ENCODE assay signal across 8 cellular contexts in the genomic region with DNA sequence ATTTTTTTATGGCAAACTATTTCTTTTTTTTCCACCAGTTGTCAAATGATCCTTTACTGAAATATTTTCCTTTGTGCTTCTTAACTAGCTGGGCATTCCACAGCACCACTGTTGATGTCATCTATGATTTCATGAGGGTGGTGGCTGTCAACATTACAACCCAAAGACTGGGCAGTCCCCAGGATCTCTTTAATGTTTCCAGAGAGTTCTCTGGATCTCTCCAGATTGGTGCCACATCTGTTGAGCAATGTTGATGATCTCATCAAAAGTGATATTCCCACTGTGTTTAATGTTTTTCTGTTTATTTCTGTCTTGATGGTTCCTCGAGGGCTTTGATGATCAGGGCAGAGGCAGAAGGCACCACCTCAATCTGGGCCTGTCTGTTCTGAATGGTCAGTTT. TPM values are rescaled to one million over a fixed set of nuclear protein-coding genes. Genes with fewer than 3 reads are reported as not detected.
DNase-seq lines count a peak whose midpoint lies in the region; ATAC-seq and TF ChIP-seq lines count a peak whose summit lies in the region.
"Not testable (repeated sequence)": the region's sequence is repeated elsewhere in the genome, so short reads cannot be mapped to it uniquely, and the experiment has no call there.

No MANE protein-coding gene starts in this region.

- not testable (repeated sequence) for H3K4me3 Mint-ChIP-seq in activated naive CD4-positive, alpha-beta T cell treated with anti-CD3 and anti-CD28 coated beads, Interleukin-2, amount 50 U/mL, for 24 hours

- not testable (repeated sequence) for H2BK120ac ChIP-seq in IMR-90 (ENCODE audit: low read depth, low read length)

- peaks cover 14% of the 10 kb centered on the region for H3K36me3 Mint-ChIP-seq in activated naive CD4-positive, alpha-beta T cell treated with anti-CD3 and anti-CD28 coated beads, Interleukin-2, amount 50 U/mL, for 24 hours

- not testable (repeated sequence) for H2AK5ac ChIP-seq in IMR-90 (ENCODE audit: low read depth, low read length)

- H3K56ac ChIP-seq in IMR-90 (ENCODE audit: extremely low read depth, insufficient read depth, low read length) = not testable (repeated sequence)

- H3K27ac Mint-ChIP-seq in activated naive CD4-positive, alpha-beta T cell treated with anti-CD3 and anti-CD28 coated beads, Interleukin-2, amount 50 U/mL, for 24 hours = peak overlapping the region; percentile 87

- not testable (repeated sequence) for H3K4me3 ChIP-seq in IMR-90 (ENCODE audit: insufficient read depth, low read depth, low read length); cardiac fibroblast (replicated peaks in 1 of 2; ENCODE audit: low read depth in 2 of 2, low read length in 2 of 2); epithelial cell of esophagus (ENCODE audit: low read length); fibroblast of pulmonary artery (replicated peaks; ENCODE audit: low read depth, low read length)

- ATAC-seq in IMR-90 (ENCODE audit: low read depth) = not testable (repeated sequence)

- H3K14ac ChIP-seq in IMR-90 (replicated peaks; ENCODE audit: low read depth, low read length) = not testable (repeated sequence)

- H3K23ac ChIP-seq in IMR-90 (ENCODE audit: low read depth, low read length) = not testable (repeated sequence)

- H3K4me2 ChIP-seq in IMR-90 (ENCODE audit: low read depth, low read length) = not testable (repeated sequence)

- not testable (repeated sequence) for H3K27ac ChIP-seq in IMR-90 (ENCODE audit: insufficient read depth, low read length)

- not testable (repeated sequence) for H3K18ac ChIP-seq in IMR-90 (ENCODE audit: low read depth, low read length)

- H3K4me1 Mint-ChIP-seq in activated naive CD4-positive, alpha-beta T cell treated with anti-CD3 and anti-CD28 coated beads, Interleukin-2, amount 50 U/mL, for 24 hours = peaks cover 30% of the 10 kb centered on the region

- not testable (repeated sequence) for H4K8ac ChIP-seq in IMR-90 (ENCODE audit: low read depth in 2 of 2, low read length in 2 of 2)

- H4K5ac ChIP-seq in IMR-90 (ENCODE audit: low read depth, low read length) = not testable (repeated sequence)

- H3K9ac ChIP-seq in IMR-90 (ENCODE audit: low read depth, low read length) = not testable (repeated sequence)

- H2BK5ac ChIP-seq in IMR-90 (ENCODE audit: low read depth, low read length, poor library complexity, severe bottlenecking) = not testable (repeated sequence)

- peaks cover 5 to 17% of the 10 kb centered on the region in 2 experiments; a peak in 3 of 4 replicates for H3K79me1 ChIP-seq in IMR-90 (ENCODE audit: low read depth in 1 of 2, low read length in 2 of 2)

- not testable (repeated sequence) for H3K36me3 ChIP-seq in IMR-90 (ENCODE audit: control insufficient read depth, insufficient read depth, low read length)

- H4K20me1 ChIP-seq in IMR-90 (ENCODE audit: insufficient read depth, low read length) = not testable (repeated sequence)

- TF ChIP-seq POLR2A in IMR-90 (IDR thresholded peaks at IDR 0.05; ENCODE audit: low read depth, low read length) = not testable (repeated sequence)

- not testable (repeated sequence) for TF ChIP-seq RAD21 in IMR-90 (IDR thresholded peaks at IDR 0.05; ENCODE audit: low read length)

- BruUV-seq in IMR-90 (replicated peaks; lab: Mats Ljungman, UMichigan) = not testable (repeated sequence)

- POLR2A ChIA-PET in IMR-90 (lab: Charles Lee; ENCODE audit: unreplicated experiment) = interaction anchor here (0.5 kb wide), 1 partner anchor 21 kb away, joined by 3 read pairs; no protein-coding TSS in a partner anchor

- intact Hi-C loops in IMR-90 (cut with micrococcal nuclease) = not testable (repeated sequence)

- not testable (repeated sequence) for H3K9me3 ChIP-seq in IMR-90 (ENCODE audit: control insufficient read depth, insufficient read depth, low read length)

- DNase-seq in AG08395 (ENCODE audit: low spot score) (peak; percentile 18), EH (ENCODE audit: low read depth) (peak; percentile 41), IMR-90 (peak; percentile 33), cardiac fibroblast (ENCODE audit: low read depth in 2 of 2) (peak; percentile 19 to 35), epithelial cell of esophagus (ENCODE audit: low read depth) (peak; percentile 35), fibroblast of pulmonary artery (ENCODE audit: low read depth) (peak; percentile 30), renal cortical epithelial cell (ENCODE audit: low read depth) (peak; percentile 28)

- H3K4ac ChIP-seq in IMR-90 (ENCODE audit: low read depth, low read length) = not testable (repeated sequence)

- H2BK20ac ChIP-seq in IMR-90 (ENCODE audit: low read depth, low read length) = not testable (repeated sequence)

- H3K9me3 Mint-ChIP-seq in activated naive CD4-positive, alpha-beta T cell treated with anti-CD3 and anti-CD28 coated beads, Interleukin-2, amount 50 U/mL, for 24 hours = not testable (repeated sequence)

- not testable (repeated sequence) for H2AFZ ChIP-seq in IMR-90 (replicated peaks; ENCODE audit: low read length, poor library complexity)

- not testable (repeated sequence) for H4K91ac ChIP-seq in IMR-90 (ENCODE audit: insufficient read depth, low read depth, low read length)

- not testable (repeated sequence) for H3K27me3 Mint-ChIP-seq in activated naive CD4-positive, alpha-beta T cell treated with anti-CD3 and anti-CD28 coated beads, Interleukin-2, amount 50 U/mL, for 24 hours

- not testable (repeated sequence) for H3K4me1 ChIP-seq in IMR-90 (ENCODE audit: control insufficient read depth, insufficient read depth, low read length)

- WGBS in IMR-90 (ENCODE audit: extremely low coverage in 2 of 2, insufficient read length in 1 of 2), 2 experiments = no CpG with 5 or more reads among the region's 1 CpG

- H3K27me3 ChIP-seq in IMR-90 (ENCODE audit: control insufficient read depth, insufficient read depth, low read length) = not testable (repeated sequence)

- not testable (repeated sequence) for TF ChIP-seq CTCF in IMR-90 (conservative IDR thresholded peaks at IDR 0.05; ENCODE audit: low read depth, low read length); cardiac fibroblast (IDR thresholded peaks at IDR 0.05; ENCODE audit: low read depth, low read length); epithelial cell of esophagus (IDR thresholded peaks at IDR 0.05; ENCODE audit: insufficient read depth, low read depth, low read length, missing control alignments); fibroblast of pulmonary artery (IDR thresholded peaks at IDR 0.05; ENCODE audit: low read length, missing control alignments)

- H3K9me1 ChIP-seq in IMR-90 (ENCODE audit: insufficient read depth, low read length) = not testable (repeated sequence)

- not testable (repeated sequence) for H2AK9ac ChIP-seq in IMR-90 (replicated peaks; ENCODE audit: low read depth, low read length, poor library complexity)

- H2BK15ac ChIP-seq in IMR-90 (ENCODE audit: low read depth, low read length) = not testable (repeated sequence)

- dilution Hi-C loops in IMR-90 (cut with HindIII; ENCODE audit: low sequenced_read_pairs, unreplicated experiment) = not testable (repeated sequence)

- CTCF ChIA-PET in IMR-90 (lab: Yijun Ruan, JAX) = interaction anchor here (1.0 kb wide), 1 partner anchor 231 kb away, joined by 3 read pairs; no protein-coding TSS in a partner anchor

- in situ Hi-C loops in IMR-90 (cut with MboI; ENCODE audit: low sequenced_read_pairs) = not testable (repeated sequence)

TF ChIP-seq in IMR-90, 13 proteins besides CTCF, POLR2A, EP300 and RAD21:
- TF ChIP-seq CEBPB (IDR thresholded peaks at IDR 0.05; ENCODE audit: low read depth, low read length) = peak; percentile 60

RNA-seq across cellular contexts. Expression of a gene that starts 9.1 kb away (rescaled TPM):
- total RNA-seq in IMR-90 (2012; rRNA removed) (33.7 and 45.8 TPM in 2 replicates), renal cortical epithelial cell (52.6 and 124 TPM in 2 replicates)
- 11.1 and 12.3 TPM in 2 replicates for polyA plus RNA-seq in IMR-90 (2012; rRNA removed)
- polyA plus RNA-seq in IMR-90 (2012; cell fraction: cytosol; rRNA removed) = 4.1 and 4.6 TPM in 2 replicates
- polyA plus RNA-seq in IMR-90 (2012; cell fraction: nucleus; rRNA removed; ENCODE audit: low replicate concordance) = 12.1 and 20.8 TPM in 2 replicates
